Comparison of ENCODE assay signal across 12 cellular contexts in the genomic region with DNA sequence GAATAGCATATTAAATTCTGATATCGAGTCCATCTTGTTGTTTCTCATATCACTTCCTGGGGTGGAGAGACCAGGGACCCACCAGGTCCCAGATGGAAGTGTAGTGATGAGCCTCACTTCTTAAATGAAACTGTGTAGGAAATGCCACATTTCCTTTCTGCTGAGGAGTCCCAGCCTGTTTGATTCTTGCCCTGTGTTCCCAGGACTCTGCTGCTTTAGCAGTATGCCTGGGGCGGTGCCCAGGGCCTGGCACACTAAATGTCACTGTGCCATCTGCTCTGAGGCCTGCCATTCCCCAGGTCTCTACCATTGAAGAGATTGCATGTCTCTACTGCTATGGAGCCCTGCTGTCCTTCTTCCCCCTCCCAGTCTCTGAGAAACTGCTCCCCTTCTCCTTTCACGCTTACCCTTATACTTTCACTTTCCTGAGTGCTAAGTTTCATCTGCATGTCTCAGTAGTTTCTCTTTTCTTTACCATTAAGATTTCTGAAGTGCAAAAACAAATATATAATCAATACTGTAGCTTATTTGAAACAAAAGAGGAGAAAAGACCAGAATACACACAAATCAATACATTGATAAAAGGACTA.
A peak's percentile ranks its signal among the peaks of the same experiment; 100 is the strongest.
DNase-seq lines count a peak whose midpoint lies in the region; ATAC-seq and TF ChIP-seq lines count a peak whose summit lies in the region.
"Had no signal": no experiment of that assay in that cellular context is flagged by ENCODE, and none has a peak within 500 bp of the region (broad histone marks: within the 10 kb centered on the region; RNA-seq: fewer than 3 reads in every experiment).

No MANE protein-coding gene starts in this region.

- H3K9me3 ChIP-seq in gastrocnemius medialis = no peaks in the 10 kb centered on the region

- TF ChIP-seq POLR2A in gastrocnemius medialis (IDR thresholded peaks at IDR 0.05) = no peak

- H3K4me3 ChIP-seq in GM12875 (ENCODE audit: low read depth, low read length) = peak overlapping the region; percentile 18
- H3K4me3 ChIP-seq in gastrocnemius medialis = no peak overlapping the region

- H3K27ac ChIP-seq in gastrocnemius medialis = no peak overlapping the region

- intact Hi-C loops in gastrocnemius medialis (cut with DNase I; ENCODE audit: low total_unique reads) = no loop called here

- no peaks in the 10 kb centered on the region for H3K9me3 Mint-ChIP-seq in activated naive CD8-positive, alpha-beta T cell treated with anti-CD3 and anti-CD28 coated beads, Interleukin-2, amount 50 U/mL, for 24 hours
- H3K9me3 Mint-ChIP-seq: activated CD4-positive, alpha-beta memory T cell treated with anti-CD3 and anti-CD28 coated beads, Interleukin-2, amount 10 ng/mL, durations not matched to agents 7 days and 5 days; mesothelial cell of epicardium had no signal

- no peaks in the 10 kb centered on the region for H3K36me3 ChIP-seq in gastrocnemius medialis

- no peaks in the 10 kb centered on the region for H3K36me3 Mint-ChIP-seq in activated naive CD8-positive, alpha-beta T cell treated with anti-CD3 and anti-CD28 coated beads, Interleukin-2, amount 50 U/mL, for 24 hours (ENCODE audit: low read depth)
- H3K36me3 Mint-ChIP-seq: mesothelial cell of epicardium had no signal

- DNase-seq in gastrocnemius medialis (no peak), GOT3 (lab: John Stamatoyannopoulos, UW) (no peak), NCI-H345 treated with DMSO at 0.1 percent for 48 hours (lab: John Stamatoyannopoulos, UW; ENCODE audit: unreplicated experiment) (no peak)
- no peak for DNase-seq in activated naive CD8-positive, alpha-beta T cell treated with anti-CD3 and anti-CD28 coated beads, Interleukin-2, amount 50 U/mL, for 24 hours
- DNase-seq: activated CD4-positive, alpha-beta memory T cell treated with anti-CD3 and anti-CD28 coated beads, Interleukin-2, amount 10 ng/mL, durations not matched to agents 7 days and 5 days; effector memory CD4-positive, alpha-beta T cell; hippocampal formation had no signal

- peaks cover 4% of the 10 kb centered on the region for H3K27me3 Mint-ChIP-seq in activated naive CD8-positive, alpha-beta T cell treated with anti-CD3 and anti-CD28 coated beads, Interleukin-2, amount 50 U/mL, for 24 hours
- H3K27me3 Mint-ChIP-seq: activated CD4-positive, alpha-beta memory T cell treated with anti-CD3 and anti-CD28 coated beads, Interleukin-2, amount 10 ng/mL, durations not matched to agents 7 days and 5 days had no signal

- no peaks in the 10 kb centered on the region for H3K27me3 ChIP-seq in gastrocnemius medialis

- no peaks in the 10 kb centered on the region for H3K4me1 Mint-ChIP-seq in activated naive CD8-positive, alpha-beta T cell treated with anti-CD3 and anti-CD28 coated beads, Interleukin-2, amount 50 U/mL, for 24 hours
- H3K4me1 Mint-ChIP-seq: activated CD4-positive, alpha-beta memory T cell treated with anti-CD3 and anti-CD28 coated beads, Interleukin-2, amount 10 ng/mL, durations not matched to agents 7 days and 5 days; mesothelial cell of epicardium had no signal

- in situ Hi-C loops in gastrocnemius medialis (cut with MboI; ENCODE audit: low sequenced_read_pairs in 4 of 4) = no loop called here

- no peak overlapping the region for H3K27ac Mint-ChIP-seq in activated naive CD8-positive, alpha-beta T cell treated with anti-CD3 and anti-CD28 coated beads, Interleukin-2, amount 50 U/mL, for 24 hours
- H3K27ac Mint-ChIP-seq: activated CD4-positive, alpha-beta memory T cell treated with anti-CD3 and anti-CD28 coated beads, Interleukin-2, amount 10 ng/mL, durations not matched to agents 7 days and 5 days; mesothelial cell of epicardium had no signal

- H3K4me3 Mint-ChIP-seq in activated naive CD8-positive, alpha-beta T cell treated with anti-CD3 and anti-CD28 coated beads, Interleukin-2, amount 50 U/mL, for 24 hours = no peak overlapping the region
- H3K4me3 Mint-ChIP-seq: activated CD4-positive, alpha-beta memory T cell treated with anti-CD3 and anti-CD28 coated beads, Interleukin-2, amount 10 ng/mL, durations not matched to agents 7 days and 5 days; mesothelial cell of epicardium had no signal

- TF ChIP-seq CTCF in GM12875 (IDR thresholded peaks at IDR 0.05; ENCODE audit: borderline replicate concordance, insufficient read depth, low read depth, low read length) = no peak
- TF ChIP-seq CTCF in gastrocnemius medialis (IDR thresholded peaks at IDR 0.05 in 4 of 5, conservative IDR thresholded peaks at IDR 0.05 in 1 of 5) = no peak

- no peaks in the 10 kb centered on the region for H3K4me1 ChIP-seq in gastrocnemius medialis

- peak; percentile 93 for ATAC-seq in GM19328 (IDR thresholded peaks at IDR 0.05; ENCODE audit: unreplicated experiment)
- peak; percentile 95 for ATAC-seq in HG02759 (IDR thresholded peaks at IDR 0.05; ENCODE audit: unreplicated experiment)
- ATAC-seq in HG03457 (IDR thresholded peaks at IDR 0.05; ENCODE audit: unreplicated experiment) = peak; percentile 87
- no peak for ATAC-seq in gastrocnemius medialis
- no peak for ATAC-seq in activated naive CD8-positive, alpha-beta T cell treated with anti-CD3 and anti-CD28 coated beads, Interleukin-2, amount 50 U/mL, for 24 hours

Comparison
In these comparisons a context has a peak if more than half of its experiments do, and no peak if none do; other contexts are left out.
1. ATAC-seq: peak in GM19328 (single experiment), HG02759 (single experiment) and HG03457 (single experiment); none in gastrocnemius medialis (0 of 2) and activated naive CD8-positive, alpha-beta T cell treated with anti-CD3 and anti-CD28 coated beads, Interleukin-2, amount 50 U/mL, for 24 hours (single experiment).